ENCODE assay signal across 10 cellular contexts in the genomic region with DNA sequence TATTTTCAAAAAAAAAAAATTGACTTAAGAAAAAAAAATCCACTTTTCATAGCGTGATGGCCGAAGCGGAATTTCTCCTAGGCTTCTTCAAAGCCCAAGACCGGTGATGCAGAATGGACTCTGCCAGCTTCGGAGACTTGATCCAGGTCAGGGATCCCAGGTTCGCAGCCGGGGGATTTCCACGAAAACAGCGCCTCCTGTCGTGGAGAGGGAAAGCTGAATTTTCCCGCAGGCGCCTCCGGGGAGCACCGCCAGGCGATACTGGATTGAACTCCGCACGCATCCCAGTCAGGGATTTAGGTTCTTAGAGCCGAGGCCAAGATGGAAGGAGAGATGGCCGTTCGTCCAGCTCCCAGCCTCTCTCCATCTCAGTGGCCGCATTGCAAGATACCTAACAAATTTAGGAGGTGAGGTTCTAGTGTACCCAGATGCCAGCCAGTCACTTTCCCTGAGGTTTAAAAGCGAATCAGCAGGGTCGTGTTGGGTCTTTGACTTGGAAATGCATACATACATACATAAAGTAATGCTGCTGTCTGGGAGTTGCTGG. TPM values are rescaled to one million over a fixed set of nuclear protein-coding genes. Genes with fewer than 3 reads are reported as not detected.
DNase-seq lines count a peak whose midpoint lies in the region; ATAC-seq and TF ChIP-seq lines count a peak whose summit lies in the region.
"Had no signal": no experiment of that assay in that cellular context is flagged by ENCODE, and none has a peak within 500 bp of the region (broad histone marks: within the 10 kb centered on the region; RNA-seq: fewer than 3 reads in every experiment).

No MANE protein-coding gene starts in this region.

- no peak overlapping the region for H3K27ac Mint-ChIP-seq in Caco-2 (ENCODE audit: unreplicated experiment)
- no peak overlapping the region for H3K27ac Mint-ChIP-seq in endodermal cell
- H3K27ac Mint-ChIP-seq in nephron = no peak overlapping the region
- H3K27ac Mint-ChIP-seq in natural killer cell treated with Interleukin-12 subunit alpha and Interleukin-12 subunit beta and Interleukin-15 and Interleukin-18, amount 100 ng/mL, for 72 hours = no peak overlapping the region

- H3K9me3 ChIP-seq in Caco-2 (no peaks in the 10 kb centered on the region), endodermal cell (ENCODE audit: control insufficient read depth, low read length) (no peaks in the 10 kb centered on the region)

- ATAC-seq in natural killer cell treated with Interleukin-12 subunit alpha and Interleukin-12 subunit beta and Interleukin-15 and Interleukin-18, amount 100 ng/mL, for 72 hours = no peak
- no peak for ATAC-seq in GM18867 (IDR thresholded peaks at IDR 0.05; ENCODE audit: unreplicated experiment)

- CTCF ChIA-PET in Caco-2 (lab: Charles Lee) = no interaction called here

- POLR2A ChIA-PET in Caco-2 (lab: Charles Lee) = no interaction called here

- intact Hi-C loops in Caco-2 (cut with micrococcal nuclease; ENCODE audit: unreplicated experiment) = loop anchor here (5.0 kb wide), 1 partner anchor 825 kb away; no protein-coding TSS in a partner anchor

- H3K9me3 Mint-ChIP-seq in Caco-2 (ENCODE audit: unreplicated experiment) (no peaks in the 10 kb centered on the region), endodermal cell (no peaks in the 10 kb centered on the region), nephron (no peaks in the 10 kb centered on the region)
- no peaks in the 10 kb centered on the region for H3K9me3 Mint-ChIP-seq in natural killer cell treated with Interleukin-12 subunit alpha and Interleukin-12 subunit beta and Interleukin-15 and Interleukin-18, amount 100 ng/mL, for 72 hours

- H3K27me3 Mint-ChIP-seq in Caco-2 (ENCODE audit: insufficient read depth, unreplicated experiment) (no peaks in the 10 kb centered on the region), endodermal cell (ENCODE audit: insufficient read depth) (peaks cover 88% of the 10 kb centered on the region), nephron (ENCODE audit: low read depth) (peaks cover 100% of the 10 kb centered on the region)
- H3K27me3 Mint-ChIP-seq in natural killer cell treated with Interleukin-12 subunit alpha and Interleukin-12 subunit beta and Interleukin-15 and Interleukin-18, amount 100 ng/mL, for 72 hours = peaks cover 26 to 54% of the 10 kb centered on the region in 2 donors

- no TSS peak for BruUV-seq in Caco-2 (replicated peaks; lab: Mats Ljungman, UMichigan)

- H3K4me3 Mint-ChIP-seq in Caco-2 (ENCODE audit: unreplicated experiment) = peak overlapping the region; percentile 84
- H3K4me3 Mint-ChIP-seq in endodermal cell = peak overlapping the region; percentile 69
- peak overlapping the region; percentile 41 to 64 (median 54) for H3K4me3 Mint-ChIP-seq in nephron
- H3K4me3 Mint-ChIP-seq in natural killer cell treated with Interleukin-12 subunit alpha and Interleukin-12 subunit beta and Interleukin-15 and Interleukin-18, amount 100 ng/mL, for 72 hours = no peak overlapping the region

- peaks cover 7% of the 10 kb centered on the region for H3K4me1 Mint-ChIP-seq in Caco-2 (ENCODE audit: low read depth, unreplicated experiment)
- H3K4me1 Mint-ChIP-seq in endodermal cell = peaks cover 31% of the 10 kb centered on the region
- peaks cover 33% of the 10 kb centered on the region for H3K4me1 Mint-ChIP-seq in nephron
- peaks cover 0 to 8% of the 10 kb centered on the region in 2 donors for H3K4me1 Mint-ChIP-seq in natural killer cell treated with Interleukin-12 subunit alpha and Interleukin-12 subunit beta and Interleukin-15 and Interleukin-18, amount 100 ng/mL, for 72 hours (ENCODE audit: low read depth in 2 of 2)

- WGBS in endodermal cell (ENCODE audit: insufficient coverage in 1 of 2, insufficient read length in 1 of 2), 2 experiments = 12 to 16% methylated on average over 18 to 23 of the region's 23 CpGs

- H3K36me3 Mint-ChIP-seq in Caco-2 (ENCODE audit: insufficient read depth, unreplicated experiment) (peaks cover 57% of the 10 kb centered on the region), endodermal cell (ENCODE audit: low read depth) (no peaks in the 10 kb centered on the region), nephron (ENCODE audit: low read depth) (no peaks in the 10 kb centered on the region)
- H3K36me3 Mint-ChIP-seq in natural killer cell treated with Interleukin-12 subunit alpha and Interleukin-12 subunit beta and Interleukin-15 and Interleukin-18, amount 100 ng/mL, for 72 hours = peaks cover 11% of the 10 kb centered on the region

- H3K36me3 ChIP-seq in Caco-2 (ENCODE audit: control insufficient read depth, insufficient read depth, low read length) = peaks cover 5% of the 10 kb centered on the region
- no peaks in the 10 kb centered on the region for H3K36me3 ChIP-seq in endodermal cell (ENCODE audit: control insufficient read depth, insufficient read depth, low read length)

- H3K27me3 ChIP-seq in Caco-2 (replicated peaks; ENCODE audit: control insufficient read depth, insufficient read depth, low read length) = no peaks in the 10 kb centered on the region
- H3K27me3 ChIP-seq in endodermal cell (ENCODE audit: control insufficient read depth, insufficient read depth, low read length, poor library complexity, severe bottlenecking) = peaks cover 86% of the 10 kb centered on the region

- H3K4me3 ChIP-seq in Caco-2 (ENCODE audit: low read depth, low read length) (no peak overlapping the region), endodermal cell (ENCODE audit: low read length) (peak overlapping the region; percentile 79)

- H3K4me1 ChIP-seq in Caco-2 (peaks cover 20% of the 10 kb centered on the region), endodermal cell (ENCODE audit: control insufficient read depth, insufficient read depth, low read length) (no peaks in the 10 kb centered on the region)

- H3K27ac ChIP-seq in endodermal cell (ENCODE audit: low read depth, low read length) = no peak overlapping the region

- TF ChIP-seq CTCF in Caco-2 (IDR thresholded peaks at IDR 0.05; ENCODE audit: insufficient read depth in 1 of 2, low read depth in 1 of 2, low read length in 1 of 2, severe bottlenecking in 1 of 2, unreplicated experiment in 1 of 2) (no peak), endodermal cell (conservative IDR thresholded peaks at IDR 0.05) (peak; percentile 82), nephron (IDR thresholded peaks at IDR 0.05; ENCODE audit: unreplicated experiment in 3 of 3) (peak; percentile 26 to 37 (median 31))

- DNase-seq in Caco-2 (no peak), NCI-H1105 treated with DMSO at 0.1 percent for 48 hours (lab: John Stamatoyannopoulos, UW) (peak; percentile 87), endodermal cell (peak; percentile 86), GF-D8 (lab: John Stamatoyannopoulos, UW) (no peak), NCI-H2227 treated with DMSO at 0.1 percent for 48 hours (lab: John Stamatoyannopoulos, UW) (no peak)
- DNase-seq in natural killer cell treated with Interleukin-12 subunit alpha and Interleukin-12 subunit beta and Interleukin-15 and Interleukin-18, amount 100 ng/mL, for 72 hours (ENCODE audit: low spot score) = no peak
- DNase-seq: activated effector memory CD4-positive, alpha-beta T cell treated with Interleukin-2 at 50 U/mL for 16 hours; stimulated activated CD4-positive, alpha-beta T cell treated with anti-CD3 and anti-CD28 coated beads, Interleukin-1b, Interleukin-23, amount 100 ng/mL, for 48 hours had no signal

- H3K9ac ChIP-seq in endodermal cell (ENCODE audit: extremely low read depth, low read length, poor library complexity, severe bottlenecking) = no peak overlapping the region

RNA-seq across cellular contexts. Expression of gene TTC6, which starts 2.2 kb away (rescaled TPM):
- total RNA-seq in Caco-2 (2022) = 19.4 and 25.1 TPM in 2 replicates
- total RNA-seq in endodermal cell = 10 to 100 TPM in 1 of 2 donors, 1 to 10 TPM in 1; 8.1 to 11.0 TPM
- polyA plus RNA-seq in endodermal cell (2013, experiment 1 of 2) = 0.50 TPM
- polyA plus RNA-seq in endodermal cell (2013, experiment 2 of 2) = 0.54 TPM
- total RNA-seq in natural killer cell treated with Interleukin-12 subunit alpha and Interleukin-12 subunit beta and Interleukin-15 and Interleukin-18, amount 100 ng/mL, for 72 hours = not detected

RNA-seq across cellular contexts. Expression of gene FOXA1, which starts 2.6 kb away (rescaled TPM):
- total RNA-seq in Caco-2 (2022) (271 and 291 TPM in 2 replicates), endodermal cell (10 to 100 TPM; 41.2 to 51.4 TPM)
- 4.0 TPM for polyA plus RNA-seq in endodermal cell (2013, experiment 1 of 2)
- 3.4 TPM for polyA plus RNA-seq in endodermal cell (2013, experiment 2 of 2)
- not detected for total RNA-seq in natural killer cell treated with Interleukin-12 subunit alpha and Interleukin-12 subunit beta and Interleukin-15 and Interleukin-18, amount 100 ng/mL, for 72 hours

Comparison
In these comparisons a context has a peak if more than half of its experiments do, and no peak if none do; other contexts are left out.
1. DNase-seq: peak in NCI-H1105 treated with DMSO at 0.1 percent for 48 hours (single experiment) and endodermal cell (single experiment); none in Caco-2 (0 of 2), natural killer cell treated with Interleukin-12 subunit alpha and Interleukin-12 subunit beta and Interleukin-15 and Interleukin-18, amount 100 ng/mL, for 72 hours (single experiment), GF-D8 (single experiment) and NCI-H2227 treated with DMSO at 0.1 percent for 48 hours (single experiment).
2. CTCF ChIP-seq: peak in endodermal cell (single experiment) and nephron (3 of 3); none in Caco-2 (0 of 2).
3. RNA of gene TTC6, which starts 2.2 kb away (total RNA-seq): 19.4 to 25.1 TPM in Caco-2 and 8.1 to 11.0 TPM in endodermal cell; not detected in natural killer cell treated with Interleukin-12 subunit alpha and Interleukin-12 subunit beta and Interleukin-15 and Interleukin-18, amount 100 ng/mL, for 72 hours; every median in the first group is over 4 times any median in the second.
4. RNA of gene FOXA1, which starts 2.6 kb away (total RNA-seq): 271 to 291 TPM in Caco-2 and 41.2 to 51.4 TPM in endodermal cell; not detected in natural killer cell treated with Interleukin-12 subunit alpha and Interleukin-12 subunit beta and Interleukin-15 and Interleukin-18, amount 100 ng/mL, for 72 hours; every median in the first group is over 10 times any median in the second.